1 cellular context compared by ENCODE assay signal in the genomic region with DNA sequence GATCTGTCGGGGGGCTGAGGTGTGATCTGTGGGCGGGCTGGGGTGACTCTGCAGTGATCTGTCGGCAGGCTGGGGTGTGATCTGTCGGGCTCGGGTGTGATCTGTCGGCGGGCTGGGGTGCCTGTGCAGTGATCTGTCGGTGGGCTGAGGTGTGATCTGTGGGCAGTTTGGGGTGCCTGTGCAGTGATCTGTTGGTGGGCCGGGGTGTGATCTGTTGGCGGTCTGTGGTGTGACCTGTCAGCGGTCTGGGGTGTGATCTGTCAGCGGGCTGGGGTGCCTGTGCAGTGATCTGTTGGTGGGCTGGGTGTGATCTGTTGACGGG.
TF ChIP-seq lines count a peak whose summit lies in the region.

No MANE protein-coding gene starts in this region.

TF ChIP-seq in HEK293, 187 proteins besides CTCF, POLR2A, EP300 and RAD21 (continued from another document):
- TF ChIP-seq PBX3 (CRISPR knock-in tag; IDR thresholded peaks at IDR 0.05) = no peak
- TF ChIP-seq ZFP69B (tag by site-specific recombination; IDR thresholded peaks at IDR 0.05) = no peak
